12 cellular contexts compared by ENCODE assay signal in genomic region chr2:40213616-40214015, GRCh38.
"Had no signal": no experiment of that assay in that cellular context is flagged by ENCODE, and none has a peak within 500 bp of the region (broad histone marks: within the 10 kb centered on the region; RNA-seq: fewer than 3 reads in every experiment).

No MANE protein-coding gene starts in this region.

- H3K4me3 ChIP-seq: lung, suprapubic skin had no signal

- H3K27ac ChIP-seq: suprapubic skin had no signal

- H3K36me3 ChIP-seq: suprapubic skin had no signal

- ATAC-seq: activated T-helper 17 cell treated with anti-CD3 and anti-CD28 coated beads, Interleukin-2, amount 50 U/mL, for 72 hours; effector memory CD8-positive, alpha-beta T cell; naive thymus-derived CD4-positive, alpha-beta T cell; T-cell had no signal

- H3K27me3 ChIP-seq: suprapubic skin had no signal

- H3K9me3 ChIP-seq: suprapubic skin had no signal

- DNase-seq: activated CD4-positive, alpha-beta T cell treated with anti-CD3 and anti-CD28 coated beads, Interleukin-2, amount 50 U/mL, for 4 hours; activated CD4-positive, CD25-positive, alpha-beta regulatory T cell treated with anti-CD3 and anti-CD28 coated beads, Interleukin-2, amount 50 U/mL, for 72 hours; activated naive CD4-positive, alpha-beta T cell treated with Interleukin-2 at 50 U/mL for 16 hours; cerebellar nuclear complex; effector memory CD8-positive, alpha-beta T cell; left cardiac atrium; naive thymus-derived CD4-positive, alpha-beta T cell; T-cell; T-helper 9 cell had no signal
